3 cellular contexts compared by ENCODE assay signal in genomic region chr10:47990097-47990496, GRCh38. TPM values are rescaled to one million over a fixed set of nuclear protein-coding genes. Genes with fewer than 3 reads are reported as not detected.
"Had no signal": no experiment of that assay in that cellular context is flagged by ENCODE, and none has a peak within 500 bp of the region (broad histone marks: within the 10 kb centered on the region; RNA-seq: fewer than 3 reads in every experiment).

No MANE protein-coding gene starts in this region.

RNA-seq across cellular contexts. Expression of gene FAM25C, which starts 9.5 kb away (rescaled TPM):
- total RNA-seq: LHCN-M2, M059J, MCF 10A had no signal
